9 cellular contexts compared by ENCODE assay signal in the genomic region with DNA sequence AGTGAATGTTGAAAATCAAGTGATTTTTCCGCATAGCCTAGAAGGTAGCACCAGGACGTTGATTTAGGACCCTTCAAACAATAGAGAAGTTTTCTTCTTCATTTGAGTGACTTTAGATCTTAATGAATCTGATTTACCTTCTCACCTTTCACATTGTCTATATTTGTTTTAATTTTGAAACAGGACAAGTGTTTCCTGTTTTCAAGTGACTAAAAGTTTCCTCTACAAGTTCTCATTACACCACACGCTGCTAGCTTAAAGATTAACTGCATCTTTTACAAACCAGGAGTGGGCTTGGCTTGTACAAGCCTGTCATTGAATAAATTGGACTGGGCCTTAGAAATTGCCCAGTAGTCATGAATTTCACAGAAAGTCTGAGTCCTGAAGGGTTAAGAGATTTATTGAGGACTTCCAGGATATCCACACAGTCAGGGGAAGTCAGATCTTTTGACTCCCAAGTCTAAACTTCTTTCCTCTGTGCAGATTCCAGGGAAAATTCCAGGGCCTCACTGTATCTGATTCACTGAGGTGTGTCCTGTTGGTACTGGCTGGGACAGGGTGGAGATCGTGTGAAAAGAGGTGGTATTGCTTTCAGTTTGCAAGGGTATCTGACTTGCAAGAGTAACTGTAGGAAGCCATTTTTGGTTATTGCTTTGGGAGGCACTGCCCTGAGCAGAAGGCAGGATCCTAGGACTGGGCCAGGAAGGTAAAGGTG. TPM values are rescaled to one million over a fixed set of nuclear protein-coding genes. Genes with fewer than 3 reads are reported as not detected.
A peak's percentile ranks its signal among the peaks of the same experiment; 100 is the strongest.
DNase-seq lines count a peak whose midpoint lies in the region; ATAC-seq and TF ChIP-seq lines count a peak whose summit lies in the region.
"Had no signal": no experiment of that assay in that cellular context is flagged by ENCODE, and none has a peak within 500 bp of the region (broad histone marks: within the 10 kb centered on the region; RNA-seq: fewer than 3 reads in every experiment).

No MANE protein-coding gene starts in this region.

- intact Hi-C loops in sciatic nerve (cut with DNase I): no loop called here
- intact Hi-C loops in left ventricle myocardium superior (cut with micrococcal nuclease): no loop called here

- no peak for TF ChIP-seq POLR2A in GM18505 (IDR thresholded peaks at IDR 0.05; ENCODE audit: borderline replicate concordance, extremely low read depth, insufficient read depth, insufficient read length)

- peak; percentile 77 for DNase-seq in kidney glomerular epithelial cell (lab: John Stamatoyannopoulos, UW)
- no peak for DNase-seq in H4 (ENCODE audit: low spot score)
- no peak for DNase-seq in sciatic nerve (ENCODE audit: low spot score)
- no peak for DNase-seq in DMS79 treated with DMSO at 0.1 percent for 48 hours (lab: John Stamatoyannopoulos, UW)
- no peak for DNase-seq in left ventricle myocardium superior
- DNase-seq: naive B cell had no signal

- peak; percentile 45 for ATAC-seq in GM18505 (IDR thresholded peaks at IDR 0.05; ENCODE audit: unreplicated experiment)
- peak; percentile 34 for ATAC-seq in GM21526 (IDR thresholded peaks at IDR 0.05; ENCODE audit: low FRiP score, unreplicated experiment)
- peak; percentile 40 for ATAC-seq in HG03565 (IDR thresholded peaks at IDR 0.05; ENCODE audit: unreplicated experiment)
- ATAC-seq in sciatic nerve: no peak
- ATAC-seq in left ventricle myocardium superior: no peak

RNA-seq across cellular contexts. Expression of gene SGPP2, which starts 3.4 kb away (rescaled TPM):
- not detected in 2 replicates for total RNA-seq in H4 (2014; rRNA removed; shearing (Covaris generic))
- total RNA-seq in sciatic nerve (0.53 TPM), left ventricle myocardium superior (30.6 TPM)

Comparison
In these comparisons a context has a peak if more than half of its experiments do, and no peak if none do; other contexts are left out.
1. ATAC-seq: peak in GM18505 (single experiment), GM21526 (single experiment) and HG03565 (single experiment); none in sciatic nerve (single experiment) and left ventricle myocardium superior (single experiment).
2. RNA of gene SGPP2, which starts 3.4 kb away (total RNA-seq): 30.6 TPM in left ventricle myocardium superior (single experiment); 0.53 TPM in sciatic nerve (single experiment) and not detected in H4; every median in the first group is over 10 times any median in the second.